8 cellular contexts compared by ENCODE assay signal in the genomic region with DNA sequence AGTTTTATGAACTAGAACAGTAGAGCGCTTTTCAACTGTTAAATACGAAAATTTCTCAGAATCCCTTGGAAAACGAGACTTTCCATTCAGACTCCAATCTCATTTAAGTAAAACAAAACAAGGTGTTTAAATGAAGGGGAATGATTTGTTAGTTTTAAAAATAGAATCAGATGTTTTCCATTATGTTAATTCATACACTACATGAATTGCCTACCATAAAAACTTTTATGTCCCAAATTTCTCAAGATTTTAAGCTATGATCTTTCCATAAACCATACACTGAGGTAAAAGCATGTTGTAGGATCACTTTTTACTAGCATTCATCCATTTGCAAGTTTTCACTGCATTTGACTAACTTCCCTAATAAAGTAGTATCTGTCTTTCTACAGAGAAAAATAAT.
"Had no signal": no experiment of that assay in that cellular context is flagged by ENCODE, and none has a peak within 500 bp of the region (broad histone marks: within the 10 kb centered on the region; RNA-seq: fewer than 3 reads in every experiment).

No MANE protein-coding gene starts in this region.

- DNase-seq: GM23248, GOT3, H7, H9, HCEC 1CT, HFFc6 had no signal

- FAIRE-seq: H1, H54 had no signal
